2 cellular contexts compared by ENCODE assay signal in genomic region chr1:41847011-41847410, GRCh38.
TF ChIP-seq lines count a peak whose summit lies in the region.

No MANE protein-coding gene starts in this region.

TF ChIP-seq in SK-N-SH, 30 proteins besides CTCF, POLR2A, EP300 and RAD21 (continued from another document):
- TF ChIP-seq TAF1 (IDR thresholded peaks at IDR 0.05; ENCODE audit: borderline replicate concordance, low read depth, low read length) (no peak), TEAD4 (IDR thresholded peaks at IDR 0.05; ENCODE audit: borderline replicate concordance, insufficient read depth) (no peak), CHD2 (IDR thresholded peaks at IDR 0.05; ENCODE audit: low read length, partially characterized antibody) (no peak), FOXM1 (IDR thresholded peaks at IDR 0.05; ENCODE audit: low read depth) (no peak), NRF1 (IDR thresholded peaks at IDR 0.05; ENCODE audit: low read depth, low read length) (no peak)
- TF ChIP-seq, protein P1, sequence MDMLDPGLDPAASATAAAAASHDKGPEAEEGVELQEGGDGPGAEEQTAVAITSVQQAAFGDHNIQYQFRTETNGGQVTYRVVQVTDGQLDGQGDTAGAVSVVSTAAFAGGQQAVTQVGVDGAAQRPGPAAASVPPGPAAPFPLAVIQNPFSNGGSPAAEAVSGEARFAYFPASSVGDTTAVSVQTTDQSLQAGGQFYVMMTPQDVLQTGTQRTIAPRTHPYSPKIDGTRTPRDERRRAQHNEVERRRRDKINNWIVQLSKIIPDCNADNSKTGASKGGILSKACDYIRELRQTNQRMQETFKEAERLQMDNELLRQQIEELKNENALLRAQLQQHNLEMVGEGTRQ (IDR thresholded peaks at IDR 0.05; ENCODE audit: borderline replicate concordance, low read depth, low read length): no peak

TF ChIP-seq in SK-N-SH treated with all-trans-retinoic acid at 6 μM for 48 hours, 23 proteins besides CTCF, POLR2A, EP300 and RAD21 (continued from another document):
- TF ChIP-seq ZFP30 (CRISPR knock-in tag; IDR thresholded peaks at IDR 0.05): no peak
